ENCODE assay signal across 9 cellular contexts in the genomic region with DNA sequence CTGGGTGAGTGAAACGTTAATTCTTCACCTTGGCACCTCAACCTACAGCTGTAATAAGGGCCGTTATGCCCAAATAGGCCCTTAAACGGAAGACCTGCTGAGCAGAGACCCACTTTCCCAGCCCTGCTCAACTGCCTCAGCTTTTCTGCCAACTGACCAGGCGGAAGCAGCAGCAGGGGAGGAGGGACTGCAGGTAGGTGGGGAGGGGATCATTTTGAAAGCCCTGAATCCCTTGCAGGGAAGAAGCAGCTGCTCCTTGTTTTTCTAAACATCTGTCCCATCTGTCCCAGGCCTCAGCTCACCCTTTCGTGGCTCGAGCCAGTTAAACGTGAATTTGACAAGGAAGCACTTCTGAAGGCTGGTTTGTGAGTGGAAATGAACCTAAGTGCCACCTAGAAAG. TPM values are rescaled to one million over a fixed set of nuclear protein-coding genes. Genes with fewer than 3 reads are reported as not detected.
DNase-seq lines count a peak whose midpoint lies in the region; FAIRE-seq and TF ChIP-seq lines count a peak whose summit lies in the region.
"Had no signal": no experiment of that assay in that cellular context is flagged by ENCODE, and none has a peak within 500 bp of the region (broad histone marks: within the 10 kb centered on the region; RNA-seq: fewer than 3 reads in every experiment).

No MANE protein-coding gene starts in this region.

- no peak overlapping the region for H3K27ac Mint-ChIP-seq in activated CD4-positive, alpha-beta T cell treated with anti-CD3 and anti-CD28 coated beads, Interleukin-2, amount 10 ng/mL, durations not matched to agents 24 days and 14 days

- intact Hi-C loops in activated CD4-positive, alpha-beta T cell treated with anti-CD3 and anti-CD28 coated beads, Interleukin-2, amount 10 ng/mL, durations not matched to agents 24 days and 14 days (cut with micrococcal nuclease), result loop anchor here (2.0 to 5.0 kb wide), 5 partner anchors 47 to 758 kb away; partner anchors contain the start of gene SLC4A7

- H3K27ac ChIP-seq in VCaP (peak overlapping the region; percentile 83; the same call in 1 of the 2 replicates), subcutaneous abdominal adipose tissue (ENCODE audit: low read depth, low read length) (no peak overlapping the region), small intestine (ENCODE audit: low read depth in 1 of 2, low read length in 1 of 2) (peak overlapping the region in 1 of 2 donors; percentile 71)

- H3K4me1 Mint-ChIP-seq in activated CD4-positive, alpha-beta T cell treated with anti-CD3 and anti-CD28 coated beads, Interleukin-2, amount 10 ng/mL, durations not matched to agents 24 days and 14 days, result peaks cover 31% of the 10 kb centered on the region

- H3K27me3 Mint-ChIP-seq in activated CD4-positive, alpha-beta T cell treated with anti-CD3 and anti-CD28 coated beads, Interleukin-2, amount 10 ng/mL, durations not matched to agents 24 days and 14 days, result no peaks in the 10 kb centered on the region

- 33 to 53% (median 44%) methylated on average over 7 of the region's 7 CpGs for WGBS in small intestine, 3 donors

- no peaks in the 10 kb centered on the region for H3K9me3 Mint-ChIP-seq in activated CD4-positive, alpha-beta T cell treated with anti-CD3 and anti-CD28 coated beads, Interleukin-2, amount 10 ng/mL, durations not matched to agents 24 days and 14 days
- H3K9me3 Mint-ChIP-seq: dendritic cell treated with granulocyte-macrophage colony-stimulating factor and Interleukin-4, amounts not matched to agents 40 ng/mL and 50 ng/mL, for 4 days had no signal

- no peaks in the 10 kb centered on the region for H3K9me3 ChIP-seq in subcutaneous abdominal adipose tissue (ENCODE audit: control insufficient read depth in 5 of 5, low read length in 5 of 5)
- H3K9me3 ChIP-seq in small intestine (ENCODE audit: control insufficient read depth, low read depth), result no peaks in the 10 kb centered on the region

- peaks cover 18% of the 10 kb centered on the region for H3K36me3 Mint-ChIP-seq in activated CD4-positive, alpha-beta T cell treated with anti-CD3 and anti-CD28 coated beads, Interleukin-2, amount 10 ng/mL, durations not matched to agents 24 days and 14 days (ENCODE audit: low read depth)

- no peaks in the 10 kb centered on the region for H3K27me3 ChIP-seq in subcutaneous abdominal adipose tissue (ENCODE audit: control insufficient read depth in 5 of 5, insufficient read depth in 4 of 5, low read length in 5 of 5)
- no peaks in the 10 kb centered on the region for H3K27me3 ChIP-seq in small intestine (ENCODE audit: control insufficient read depth in 2 of 2, insufficient read depth in 2 of 2, low read length in 2 of 2)

- peak overlapping the region; percentile 82 to 96 (median 94) for H3K4me3 ChIP-seq in subcutaneous abdominal adipose tissue (ENCODE audit: low read depth in 1 of 5, low read length in 5 of 5)
- H3K4me3 ChIP-seq in small intestine (ENCODE audit: low read depth in 1 of 2, low read length in 2 of 2), result no peak overlapping the region

- no peak for TF ChIP-seq CTCF in VCaP (conservative IDR thresholded peaks at IDR 0.05)

- FAIRE-seq in small intestine (lab: Jason Lieb, UNC), result no peak

- peak overlapping the region in 4 of 5 donors; percentile 70 to 92 (median 88) for H3K9ac ChIP-seq in subcutaneous abdominal adipose tissue (ENCODE audit: low read length in 5 of 5)

- H3K4me1 ChIP-seq in subcutaneous abdominal adipose tissue (ENCODE audit: control insufficient read depth in 5 of 5, insufficient read depth in 5 of 5, low read length in 5 of 5) (peaks cover 0 to 31% (median 19%) of the 10 kb centered on the region in 5 donors), small intestine (ENCODE audit: control insufficient read depth in 2 of 2, insufficient read depth in 1 of 2, low read depth in 1 of 2, low read length in 1 of 2) (peaks cover 0 to 4% of the 10 kb centered on the region in 2 donors)

- peak overlapping the region; percentile 94 for H3K4me3 Mint-ChIP-seq in activated CD4-positive, alpha-beta T cell treated with anti-CD3 and anti-CD28 coated beads, Interleukin-2, amount 10 ng/mL, durations not matched to agents 24 days and 14 days

- H3K36me3 ChIP-seq in subcutaneous abdominal adipose tissue (ENCODE audit: control insufficient read depth in 5 of 5, insufficient read depth in 5 of 5, low read length in 5 of 5) (no peaks in the 10 kb centered on the region), small intestine (ENCODE audit: control insufficient read depth in 2 of 2, insufficient read depth in 2 of 2, low read length in 2 of 2) (no peaks in the 10 kb centered on the region)

- no peak for DNase-seq in activated CD4-positive, alpha-beta T cell treated with anti-CD3 and anti-CD28 coated beads, Interleukin-2, amount 10 ng/mL, durations not matched to agents 24 days and 14 days
- no peak for DNase-seq in activated CD4-positive, alpha-beta T cell treated with anti-CD3 and anti-CD28 coated beads, Interleukin-2, amount 50 U/mL, for 4 hours
- DNase-seq in iPS-NIHi11 (ENCODE audit: low spot score) (peak; percentile 31), NOMO-1 treated with DMSO at 0.1 percent for 48 hours (lab: John Stamatoyannopoulos, UW; ENCODE audit: unreplicated experiment) (no peak), small intestine (no peak), midbrain (lab: John Stamatoyannopoulos, UW) (no peak)

RNA-seq across cellular contexts. Expression of gene CMC1, which starts 1.0 kb away (rescaled TPM):
- total RNA-seq in activated CD4-positive, alpha-beta T cell treated with anti-CD3 and anti-CD28 coated beads, Interleukin-2, amount 10 ng/mL, durations not matched to agents 24 days and 14 days, result 21.3 and 23.2 TPM in 2 replicates
- 10 to 100 TPM; 43.2 to 57.3 (median 51.4) TPM for polyA plus RNA-seq in small intestine

Comparison
In these comparisons a context has a peak if more than half of its experiments do, and no peak if none do; other contexts are left out.
1. H3K4me3 ChIP-seq: peak in subcutaneous abdominal adipose tissue (5 of 5); none in small intestine (0 of 2).